In the genomic region with DNA sequence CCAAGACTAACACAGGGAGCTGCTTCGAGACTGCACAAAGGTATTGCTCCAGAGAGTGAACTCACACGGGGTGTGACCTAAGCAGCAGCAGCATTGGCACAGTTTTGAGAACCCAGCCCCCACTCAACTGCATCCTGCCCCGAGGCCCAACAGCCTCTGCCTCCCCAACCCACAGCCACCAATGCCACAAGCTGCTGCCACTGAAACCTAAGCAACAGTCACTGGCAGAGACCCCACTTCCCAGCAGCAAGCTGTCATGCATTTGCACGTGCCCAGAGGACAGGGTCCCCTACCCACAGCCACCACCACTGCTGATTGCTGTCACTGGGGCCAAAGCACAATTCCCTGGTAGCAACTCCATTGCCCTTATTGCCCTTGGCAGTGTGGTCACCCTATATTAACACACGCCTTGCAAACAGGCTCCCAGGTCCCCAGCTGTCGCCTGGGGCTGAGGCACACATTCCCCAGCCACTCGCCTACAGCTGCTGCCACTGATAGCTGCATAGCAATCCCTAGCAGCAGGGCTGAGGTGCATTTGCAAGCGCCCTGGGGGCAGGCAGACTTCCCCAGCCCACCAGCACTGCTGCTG, we compare ENCODE assay signal across 14 cellular contexts.
DNase-seq lines count a peak whose midpoint lies in the region.
"Had no signal": no experiment of that assay in that cellular context is flagged by ENCODE, and none has a peak within 500 bp of the region (broad histone marks: within the 10 kb centered on the region; RNA-seq: fewer than 3 reads in every experiment).

No MANE protein-coding gene starts in this region.

- H2AFZ ChIP-seq in neuronal stem cell (ENCODE audit: low read length), result no peak overlapping the region

- no CpG with 5 or more reads among the region's 8 CpGs for WGBS in neuronal stem cell (ENCODE audit: extremely low coverage in 2 of 2, insufficient read length in 2 of 2, insufficient replicate concordance in 1 of 2), 2 donors

- no peak overlapping the region for H3K4ac ChIP-seq in neuronal stem cell (ENCODE audit: low read length)

- DNase-seq in DMS 273 (lab: John Stamatoyannopoulos, UW; ENCODE audit: unreplicated experiment) (peak; percentile 39), DMS 273 treated with DMSO at 0.1 percent for 48 hours (lab: John Stamatoyannopoulos, UW) (no peak), RPMI7951 (ENCODE audit: low read depth) (peak; percentile 32), cardiac septum (ENCODE audit: low spot score) (peak; percentile 79), neuronal stem cell (ENCODE audit: low spot score) (no peak), G401 (ENCODE audit: low spot score) (no peak), NCI-H2227 treated with DMSO at 0.1 percent for 48 hours (lab: John Stamatoyannopoulos, UW) (no peak), NCI-H1417 treated with DMSO at 0.1 percent for 48 hours (lab: John Stamatoyannopoulos, UW) (no peak)
- DNase-seq: activated CD4-positive, alpha-beta T cell treated with anti-CD3 and anti-CD28 coated beads, Interleukin-2, amount 50 U/mL, for 1 hour; anterior cingulate cortex; NCI-H1092 treated with DMSO at 0.1 percent for 48 hours; NCI-H748 treated with DMSO at 0.1 percent for 48 hours had no signal

- no peak overlapping the region for H3K4me3 ChIP-seq in neuronal stem cell (ENCODE audit: low read length in 2 of 2)
- H3K4me3 ChIP-seq: skin epidermis had no signal

- no peak overlapping the region for H2BK5ac ChIP-seq in neuronal stem cell (ENCODE audit: low read length)

- peak overlapping the region; percentile 60 for H3K23ac ChIP-seq in neuronal stem cell (ENCODE audit: low read depth, low read length, poor library complexity)

- H2BK120ac ChIP-seq in neuronal stem cell (ENCODE audit: low read depth, low read length), result no peak overlapping the region

- H2AK5ac ChIP-seq in neuronal stem cell (ENCODE audit: low read depth, low read length), result no peak overlapping the region

- peak overlapping the region; percentile 20 for H3K18ac ChIP-seq in neuronal stem cell (ENCODE audit: low read length)

- peaks cover 3 to 26% of the 10 kb centered on the region in 2 donors for H3K36me3 ChIP-seq in neuronal stem cell (replicated peaks in 1 of 2; ENCODE audit: control insufficient read depth in 2 of 2, insufficient read depth in 2 of 2, low read length in 2 of 2)

- peak overlapping the region; percentile 84 for H3K14ac ChIP-seq in neuronal stem cell (ENCODE audit: low read length)

- H3K27ac ChIP-seq in neuronal stem cell (replicated peaks; ENCODE audit: low read length), result no peak overlapping the region
- H3K27ac ChIP-seq: 22Rv1, skin epidermis had no signal

- H3K4me2 ChIP-seq in neuronal stem cell (ENCODE audit: insufficient read depth, low read length, poor library complexity, severe bottlenecking), result no peak overlapping the region

- H2BK12ac ChIP-seq in neuronal stem cell (ENCODE audit: low read length), result no peak overlapping the region

- peaks cover 0 to 3% of the 10 kb centered on the region in 2 donors for H3K4me1 ChIP-seq in neuronal stem cell (ENCODE audit: control insufficient read depth in 2 of 2, insufficient read depth in 1 of 2, low read depth in 1 of 2, low read length in 2 of 2)

- peaks cover 2% of the 10 kb centered on the region for H3K79me1 ChIP-seq in neuronal stem cell (ENCODE audit: low read depth, low read length)

- intact Hi-C loops in cardiac septum (cut with DNase I), result no loop called here

- no peak overlapping the region for H3K9ac ChIP-seq in neuronal stem cell (ENCODE audit: low read depth, low read length, poor library complexity)

- H3K9me3 ChIP-seq in neuronal stem cell (replicated peaks in 1 of 2; ENCODE audit: control insufficient read depth in 2 of 2, insufficient read depth in 1 of 2, low read depth in 1 of 2, low read length in 2 of 2), result peaks cover 3 to 5% of the 10 kb centered on the region in 2 donors

- H4K91ac ChIP-seq in neuronal stem cell (ENCODE audit: low read depth, low read length, poor library complexity), result no peak overlapping the region

- in situ Hi-C loops in G401 (cut with HindIII; ENCODE audit: low sequenced_read_pairs), result no loop called here

- H2BK15ac ChIP-seq in neuronal stem cell (ENCODE audit: low read length), result no peak overlapping the region

- no peak overlapping the region for H4K8ac ChIP-seq in neuronal stem cell (ENCODE audit: low read depth, low read length)

- no peaks in the 10 kb centered on the region for H3K27me3 ChIP-seq in neuronal stem cell (ENCODE audit: control insufficient read depth in 3 of 3, insufficient read depth in 3 of 3, low read depth in 1 of 3, low read length in 3 of 3)

Comparison
In these comparisons a context has a peak if more than half of its experiments do, and no peak if none do; other contexts are left out.
1. DNase-seq: peak in DMS 273 (single experiment), RPMI7951 (single experiment) and cardiac septum (single experiment); none in DMS 273 treated with DMSO at 0.1 percent for 48 hours (single experiment), neuronal stem cell (single experiment), G401 (single experiment), NCI-H2227 treated with DMSO at 0.1 percent for 48 hours (single experiment) and NCI-H1417 treated with DMSO at 0.1 percent for 48 hours (single experiment).